In genomic region chr4:74016068-74016467, GRCh38 we compare ENCODE assay signal across 20 cellular contexts. TPM values are rescaled to one million over a fixed set of nuclear protein-coding genes. Genes with fewer than 3 reads are reported as not detected.
DNase-seq lines count a peak whose midpoint lies in the region; ATAC-seq, FAIRE-seq and TF ChIP-seq lines count a peak whose summit lies in the region.
"Had no signal": no experiment of that assay in that cellular context is flagged by ENCODE, and none has a peak within 500 bp of the region (broad histone marks: within the 10 kb centered on the region; RNA-seq: fewer than 3 reads in every experiment).

No MANE protein-coding gene starts in this region.

- CTCF ChIA-PET in activated CD4-positive, alpha-beta T cell treated with anti-CD3 and anti-CD28 coated beads, Interleukin-2, amount 10 ng/mL, durations not matched to agents 7 days and 5 days (lab: Charles Lee) = no interaction called here
- CTCF ChIA-PET in GM12878 (lab: Yijun Ruan, JAX) = interaction anchor here (1.0 kb wide), 1 partner anchor 40 kb away, joined by 3 read pairs; no protein-coding TSS in a partner anchor

- no peaks in the 10 kb centered on the region for H3K36me3 Mint-ChIP-seq in activated CD4-positive, alpha-beta T cell treated with anti-CD3 and anti-CD28 coated beads, Interleukin-2, amount 10 ng/mL, durations not matched to agents 7 days and 5 days (ENCODE audit: low read depth)
- H3K36me3 Mint-ChIP-seq: mesothelial cell of epicardium had no signal

- peaks cover 30% of the 10 kb centered on the region for H3K4me1 Mint-ChIP-seq in activated CD4-positive, alpha-beta T cell treated with anti-CD3 and anti-CD28 coated beads, Interleukin-2, amount 10 ng/mL, durations not matched to agents 7 days and 5 days
- H3K4me1 Mint-ChIP-seq: mesothelial cell of epicardium had no signal

- no peaks in the 10 kb centered on the region for H3K27me3 ChIP-seq in Loucy (ENCODE audit: insufficient read depth, low read length, poor library complexity, severe bottlenecking)
- H3K27me3 ChIP-seq in GM12878 (replicated peaks in 1 of 2; ENCODE audit: control insufficient read depth in 2 of 2, insufficient read depth in 2 of 2, low read length in 1 of 2) = no peaks in the 10 kb centered on the region
- no peaks in the 10 kb centered on the region for H3K27me3 ChIP-seq in osteoblast (ENCODE audit: insufficient read depth, low read length)
- H3K27me3 ChIP-seq in brain microvascular endothelial cell (replicated peaks) = no peaks in the 10 kb centered on the region
- H3K27me3 ChIP-seq: ovary had no signal

- H3K4me1 ChIP-seq in Loucy (ENCODE audit: insufficient read depth, low read length, poor library complexity, severe bottlenecking) (peaks cover 25% of the 10 kb centered on the region), GM12878 (ENCODE audit: control insufficient read depth, insufficient read depth, low read length) (no peaks in the 10 kb centered on the region), osteoblast (ENCODE audit: insufficient read depth, low read length) (no peaks in the 10 kb centered on the region)

- TF ChIP-seq CTCF in Loucy (conservative IDR thresholded peaks at IDR 0.05; ENCODE audit: low read length) (no peak), GM12878 (IDR thresholded peaks at IDR 0.05 in 2 of 3, conservative IDR thresholded peaks at IDR 0.05 in 1 of 3; ENCODE audit: control insufficient read depth in 2 of 3, extremely low read depth in 1 of 3, insufficient read depth in 1 of 3, low read depth in 3 of 3, low read length in 3 of 3) (no peak), osteoblast (IDR thresholded peaks at IDR 0.05; ENCODE audit: extremely low read depth, low read depth, low read length) (no peak), brain microvascular endothelial cell (IDR thresholded peaks at IDR 0.05; ENCODE audit: low read depth, low read length, missing control alignments) (no peak)

- no peaks in the 10 kb centered on the region for H3K27me3 Mint-ChIP-seq in activated CD4-positive, alpha-beta T cell treated with anti-CD3 and anti-CD28 coated beads, Interleukin-2, amount 10 ng/mL, durations not matched to agents 7 days and 5 days

- peaks cover 5% of the 10 kb centered on the region for H3K9me3 Mint-ChIP-seq in activated CD4-positive, alpha-beta T cell treated with anti-CD3 and anti-CD28 coated beads, Interleukin-2, amount 10 ng/mL, durations not matched to agents 7 days and 5 days
- H3K9me3 Mint-ChIP-seq: activated T-cell treated with anti-CD3 and anti-CD28 coated beads, Interleukin-2, amount 50 U/mL, for 4 hours had no signal

- H2AFZ ChIP-seq in Loucy (ENCODE audit: low read length) (no peak overlapping the region), GM12878 (ENCODE audit: control insufficient read depth, low read depth, low read length) (no peak overlapping the region), osteoblast (ENCODE audit: low read length) (no peak overlapping the region)

- no peak overlapping the region for H3K4me3 Mint-ChIP-seq in activated CD4-positive, alpha-beta T cell treated with anti-CD3 and anti-CD28 coated beads, Interleukin-2, amount 10 ng/mL, durations not matched to agents 7 days and 5 days
- H3K4me3 Mint-ChIP-seq: activated T-cell treated with anti-CD3 and anti-CD28 coated beads, Interleukin-2, amount 50 U/mL, for 4 hours; mesothelial cell of epicardium had no signal

- peak; percentile 12 for DNase-seq in activated CD4-positive, alpha-beta T cell treated with anti-CD3 and anti-CD28 coated beads, Interleukin-2, amount 10 ng/mL, durations not matched to agents 7 days and 5 days
- no peak for DNase-seq in activated CD4-positive, alpha-beta T cell treated with anti-CD3 and anti-CD28 coated beads for 1 hour
- no peak for DNase-seq in GM12878 (ENCODE audit: low read depth, low spot score)
- peak; percentile 77 for DNase-seq in renal cortical epithelial cell (ENCODE audit: low read depth)
- no peak for DNase-seq in osteoblast (ENCODE audit: insufficient read length, low spot score, missing footprints)
- DNase-seq in effector CD4-positive, alpha-beta T cell = no peak
- no peak for DNase-seq in brain microvascular endothelial cell
- DNase-seq: ACHN; activated T-cell treated with anti-CD3 and anti-CD28 coated beads, Interleukin-2, amount 50 U/mL, for 4 hours; dermis blood vessel endothelial cell; DMS 273 treated with DMSO at 0.1 percent for 48 hours; NCI-H226; OCI-M1; ovary; small intestine had no signal

- no peaks in the 10 kb centered on the region for H3K9me3 ChIP-seq in Loucy (ENCODE audit: insufficient read depth, low read depth, low read length)
- H3K9me3 ChIP-seq in GM12878 (replicated peaks; ENCODE audit: control insufficient read depth, insufficient read depth, low read length) = no peaks in the 10 kb centered on the region
- no peaks in the 10 kb centered on the region for H3K9me3 ChIP-seq in osteoblast (ENCODE audit: low read depth, low read length)
- H3K9me3 ChIP-seq: ovary had no signal

- FAIRE-seq in GM12878 (lab: Jason Lieb, UNC) = no peak
- FAIRE-seq: astrocyte, frontal cortex, small intestine had no signal

- H3K36me3 ChIP-seq in Loucy (ENCODE audit: insufficient read depth, low read length) = no peaks in the 10 kb centered on the region
- H3K36me3 ChIP-seq in GM12878 (ENCODE audit: control insufficient read depth in 2 of 2, insufficient read depth in 2 of 2, low read length in 1 of 2) = no peaks in the 10 kb centered on the region
- no peaks in the 10 kb centered on the region for H3K36me3 ChIP-seq in osteoblast (ENCODE audit: insufficient read depth, low read length)
- H3K36me3 ChIP-seq in brain microvascular endothelial cell (replicated peaks) = no peaks in the 10 kb centered on the region
- H3K36me3 ChIP-seq: ovary had no signal

- SMC1A ChIA-PET in GM12878 (lab: Charles Lee; ENCODE audit: uncharacterized antibody, unreplicated experiment) = interaction anchor here (0.5 to 2.4 kb wide), 5 partner anchors 9 to 781 kb away, joined by 3 to 10 read pairs (median 3); no protein-coding TSS in a partner anchor

- no peaks in the 10 kb centered on the region for H3K9me2 ChIP-seq in Loucy (replicated peaks; ENCODE audit: low read depth, low read length)

- no peak overlapping the region for H3K9ac ChIP-seq in Loucy (ENCODE audit: low read depth, low read length, poor library complexity, severe bottlenecking)
- no peak overlapping the region for H3K9ac ChIP-seq in GM12878 (ENCODE audit: control insufficient read depth, insufficient read depth, low read length)

- peak overlapping the region; percentile 32 for H3K4me2 ChIP-seq in Loucy (ENCODE audit: low read depth, low read length, poor library complexity, severe bottlenecking)
- no peak overlapping the region for H3K4me2 ChIP-seq in GM12878 (ENCODE audit: control insufficient read depth, insufficient read depth)
- no peak overlapping the region for H3K4me2 ChIP-seq in osteoblast (ENCODE audit: insufficient read depth, low read length)

- POLR2A ChIA-PET in activated CD4-positive, alpha-beta T cell treated with anti-CD3 and anti-CD28 coated beads, Interleukin-2, amount 10 ng/mL, durations not matched to agents 7 days and 5 days (lab: Charles Lee) = no interaction called here
- POLR2A ChIA-PET in GM12878 (lab: Charles Lee) = no interaction called here

- H3K27ac Mint-ChIP-seq in activated CD4-positive, alpha-beta T cell treated with anti-CD3 and anti-CD28 coated beads, Interleukin-2, amount 10 ng/mL, durations not matched to agents 7 days and 5 days = peak overlapping the region; percentile 71
- H3K27ac Mint-ChIP-seq: mesothelial cell of epicardium had no signal

- TF ChIP-seq RAD21 in GM12878 (IDR thresholded peaks at IDR 0.05; ENCODE audit: insufficient read depth, low read depth, low read length) = no peak

- H3F3A ChIP-seq in Loucy (ENCODE audit: low read depth) = no peaks in the 10 kb centered on the region

- no peak overlapping the region for H3K4me3 ChIP-seq in Loucy (ENCODE audit: low read length, poor library complexity, severe bottlenecking)
- no peak overlapping the region for H3K4me3 ChIP-seq in GM12878
- H3K4me3 ChIP-seq in osteoblast (ENCODE audit: insufficient read depth, low read length) = no peak overlapping the region
- no peak overlapping the region for H3K4me3 ChIP-seq in brain microvascular endothelial cell (ENCODE audit: low read depth, low read length)
- H3K4me3 ChIP-seq: ovary had no signal

- no TSS peak for BruUV-seq in GM12878 (replicated peaks; lab: Mats Ljungman, UMichigan)

- RAD21 ChIA-PET in GM12878 (lab: Charles Lee; ENCODE audit: unreplicated experiment) = interaction anchor here (0.6 kb wide), 1 partner anchor 423 kb away, joined by 4 read pairs; no protein-coding TSS in a partner anchor

- in situ Hi-C loops in GM12878 (cut with MboI) (no loop called here), brain microvascular endothelial cell (cut with HindIII; ENCODE audit: low pct_ligation_motif_present, low sequenced_read_pairs) (no loop called here)

- TF ChIP-seq EP300 in GM12878 (IDR thresholded peaks at IDR 0.05; ENCODE audit: borderline replicate concordance in 1 of 2, control insufficient read depth in 1 of 2, low read depth in 2 of 2, low read length in 2 of 2) = 0 out of 4 replicates have a peak, but pooled peaks of 1 of the 2 experiments have one; percentile 62

- no peak for TF ChIP-seq POLR2A in GM12878 (IDR thresholded peaks at IDR 0.05; ENCODE audit: low read depth, low read length)

- H3K79me2 ChIP-seq in Loucy (ENCODE audit: insufficient read depth, low read length) (no peaks in the 10 kb centered on the region), GM12878 (ENCODE audit: control insufficient read depth, insufficient read depth, low read length) (no peaks in the 10 kb centered on the region), osteoblast (ENCODE audit: insufficient read depth, low read length) (no peaks in the 10 kb centered on the region)

- H3K27ac ChIP-seq in GM12878 (ENCODE audit: control insufficient read depth, insufficient read depth) (no peak overlapping the region), osteoblast (ENCODE audit: low read depth, low read length) (no peak overlapping the region), brain microvascular endothelial cell (no peak overlapping the region)
- H3K27ac ChIP-seq: ovary had no signal

- ATAC-seq in GM12878 = peak; percentile 79
- ATAC-seq: activated CD4-positive, CD25-positive, alpha-beta regulatory T cell treated with anti-CD3 and anti-CD28 coated beads, Interleukin-2, amount 50 U/mL, for 24 hours; activated T-cell treated with anti-CD3 and anti-CD28 coated beads, Interleukin-2, amount 50 U/mL, for 4 hours had no signal

- intact Hi-C loops in GM12878 (cut with micrococcal nuclease; ENCODE audit: unreplicated experiment) = no loop called here

- no peaks in the 10 kb centered on the region for H4K20me1 ChIP-seq in Loucy (ENCODE audit: insufficient read depth, low read length, poor library complexity, severe bottlenecking)
- H4K20me1 ChIP-seq in GM12878 (ENCODE audit: control insufficient read depth, insufficient read depth) = no peaks in the 10 kb centered on the region
- no peaks in the 10 kb centered on the region for H4K20me1 ChIP-seq in osteoblast (ENCODE audit: insufficient read depth, low read length)

- 0% methylated on average over 1 of the region's 1 CpG for WGBS in GM12878 (ENCODE audit: insufficient coverage, insufficient replicate concordance, low lambda C conversion rate, missing lambda C conversion rate)

RNA-seq across cellular contexts. Expression of gene CXCL5, which starts 17.6 kb away (rescaled TPM):
- total RNA-seq in activated CD4-positive, alpha-beta T cell treated with anti-CD3 and anti-CD28 coated beads, Interleukin-2, amount 10 ng/mL, durations not matched to agents 7 days and 5 days = not detected
- not detected in 2 replicates for total RNA-seq in GM12878 (2013; cell fraction: nucleolus; rRNA removed)
- not detected in 2 replicates for total RNA-seq in GM12878 (2014; rRNA removed)
- total RNA-seq in GM12878 (2014; rRNA removed; fragmentation: Illumina TruSeq; extraction: Trizol) = not detected in 2 replicates
- not detected in 2 replicates for total RNA-seq in GM12878 (2021)
- not detected for polyA plus RNA-seq in GM12878 (2011; ENCODE audit: low read depth)
- polyA plus RNA-seq in GM12878 (2011; rRNA removed) = not detected in 2 replicates
- polyA plus RNA-seq in GM12878 (2011; cell fraction: cytosol; rRNA removed) = not detected in 2 replicates
- not detected in 2 replicates for polyA plus RNA-seq in GM12878 (2011; cell fraction: nucleus; rRNA removed)
- not detected in 2 replicates for polyA plus RNA-seq in GM12878 (2012)
- polyA plus RNA-seq in GM12878 (2014; fragmentation: Illumina TruSeq; extraction: Trizol) = not detected in 2 replicates
- polyA plus RNA-seq in GM12878 (2014; fragmentation: Nextera tagmentation; extraction: Ambion mirVana) = not detected
- 0.03 TPM in 1 of 2 replicates, not detected in the other for polyA plus RNA-seq in GM12878 (2014; rRNA removed)
- not detected for polyA plus RNA-seq in GM12878 (2016; fragmentation: Nextera tagmentation; extraction: Ambion mirVana)
- polyA minus RNA-seq in GM12878 (2011; rRNA and poly(A)+ RNA removed) = not detected in 2 replicates
- not detected in 2 replicates for polyA minus RNA-seq in GM12878 (2011; cell fraction: cytosol; rRNA and poly(A)+ RNA removed)
- not detected in 2 replicates for polyA minus RNA-seq in GM12878 (2011; cell fraction: nucleus; rRNA and poly(A)+ RNA removed)
- total RNA-seq in renal cortical epithelial cell = 42.3 and 210 TPM in 2 replicates
- total RNA-seq in osteoblast = under 0.01 TPM in 1 of 2 replicates, not detected in the other
- total RNA-seq: activated T-cell treated with anti-CD3 and anti-CD28 coated beads, Interleukin-2, amount 50 U/mL, for 4 hours; frontal cortex had no signal

RNA-seq across cellular contexts. Expression of gene CXCL3, which starts 22.4 kb away (rescaled TPM):
- total RNA-seq in activated CD4-positive, alpha-beta T cell treated with anti-CD3 and anti-CD28 coated beads, Interleukin-2, amount 10 ng/mL, durations not matched to agents 7 days and 5 days = not detected
- total RNA-seq in GM12878 (2013; cell fraction: nucleolus; rRNA removed) = not detected in 2 replicates
- total RNA-seq in GM12878 (2014; rRNA removed) = not detected in 2 replicates
- total RNA-seq in GM12878 (2014; rRNA removed; fragmentation: Illumina TruSeq; extraction: Trizol) = not detected in 2 replicates
- not detected in 2 replicates for total RNA-seq in GM12878 (2021)
- polyA plus RNA-seq in GM12878 (2011; ENCODE audit: low read depth) = not detected
- polyA plus RNA-seq in GM12878 (2011; rRNA removed) = not detected in 2 replicates
- polyA plus RNA-seq in GM12878 (2011; cell fraction: cytosol; rRNA removed) = not detected in 2 replicates
- polyA plus RNA-seq in GM12878 (2011; cell fraction: nucleus; rRNA removed) = not detected in 2 replicates
- polyA plus RNA-seq in GM12878 (2012) = not detected in 2 replicates
- not detected in 2 replicates for polyA plus RNA-seq in GM12878 (2014; fragmentation: Illumina TruSeq; extraction: Trizol)
- polyA plus RNA-seq in GM12878 (2014; fragmentation: Nextera tagmentation; extraction: Ambion mirVana) = not detected
- polyA plus RNA-seq in GM12878 (2014; rRNA removed) = not detected in 2 replicates
- not detected for polyA plus RNA-seq in GM12878 (2016; fragmentation: Nextera tagmentation; extraction: Ambion mirVana)
- polyA minus RNA-seq in GM12878 (2011; rRNA and poly(A)+ RNA removed) = not detected in 2 replicates
- not detected in 2 replicates for polyA minus RNA-seq in GM12878 (2011; cell fraction: cytosol; rRNA and poly(A)+ RNA removed)
- not detected in 2 replicates for polyA minus RNA-seq in GM12878 (2011; cell fraction: nucleus; rRNA and poly(A)+ RNA removed)
- 5.0 and 17.7 TPM in 2 replicates for total RNA-seq in renal cortical epithelial cell
- 0.36 TPM in 1 of 2 replicates, not detected in the other for total RNA-seq in osteoblast

RNA-seq across cellular contexts. Expression of gene PPBP, which starts 28.1 kb away (rescaled TPM):
- not detected for total RNA-seq in activated CD4-positive, alpha-beta T cell treated with anti-CD3 and anti-CD28 coated beads, Interleukin-2, amount 10 ng/mL, durations not matched to agents 7 days and 5 days
- total RNA-seq in GM12878 (2013; cell fraction: nucleolus; rRNA removed) = not detected in 2 replicates
- total RNA-seq in GM12878 (2014; rRNA removed) = not detected in 2 replicates
- not detected in 2 replicates for total RNA-seq in GM12878 (2014; rRNA removed; fragmentation: Illumina TruSeq; extraction: Trizol)
- not detected in 2 replicates for total RNA-seq in GM12878 (2021)
- polyA plus RNA-seq in GM12878 (2011; ENCODE audit: low read depth) = not detected
- polyA plus RNA-seq in GM12878 (2011; rRNA removed) = not detected in 2 replicates
- not detected in 2 replicates for polyA plus RNA-seq in GM12878 (2011; cell fraction: cytosol; rRNA removed)
- polyA plus RNA-seq in GM12878 (2011; cell fraction: nucleus; rRNA removed) = not detected in 2 replicates
- not detected in 2 replicates for polyA plus RNA-seq in GM12878 (2012)
- polyA plus RNA-seq in GM12878 (2014; fragmentation: Illumina TruSeq; extraction: Trizol) = not detected in 2 replicates
- not detected for polyA plus RNA-seq in GM12878 (2014; fragmentation: Nextera tagmentation; extraction: Ambion mirVana)
- not detected in 2 replicates for polyA plus RNA-seq in GM12878 (2014; rRNA removed)
- not detected for polyA plus RNA-seq in GM12878 (2016; fragmentation: Nextera tagmentation; extraction: Ambion mirVana)
- not detected in 2 replicates for polyA minus RNA-seq in GM12878 (2011; rRNA and poly(A)+ RNA removed)
- polyA minus RNA-seq in GM12878 (2011; cell fraction: cytosol; rRNA and poly(A)+ RNA removed) = not detected in 2 replicates
- not detected in 2 replicates for polyA minus RNA-seq in GM12878 (2011; cell fraction: nucleus; rRNA and poly(A)+ RNA removed)
- 1.6 TPM in 1 of 2 replicates, not detected in the other for total RNA-seq in renal cortical epithelial cell
- total RNA-seq in osteoblast = 0.36 TPM in 1 of 2 replicates, not detected in the other
- total RNA-seq: activated T-cell treated with anti-CD3 and anti-CD28 coated beads, Interleukin-2, amount 50 U/mL, for 4 hours; astrocyte; dermis blood vessel endothelial cell; mesothelial cell of epicardium had no signal
- polyA plus RNA-seq: small intestine had no signal

RNA-seq across cellular contexts. Expression of gene PF4, which starts 34.2 kb away (rescaled TPM):
- total RNA-seq in activated CD4-positive, alpha-beta T cell treated with anti-CD3 and anti-CD28 coated beads, Interleukin-2, amount 10 ng/mL, durations not matched to agents 7 days and 5 days = not detected
- total RNA-seq in GM12878 (2013; cell fraction: nucleolus; rRNA removed) = not detected in 2 replicates
- total RNA-seq in GM12878 (2014; rRNA removed) (not detected in 2 replicates), GM12878 (2014; rRNA removed; fragmentation: Illumina TruSeq; extraction: Trizol) (not detected in 2 replicates), GM12878 (2021) (not detected in 2 replicates), renal cortical epithelial cell (0.60 and 0.87 TPM in 2 replicates), osteoblast (not detected in 2 replicates)
- not detected for polyA plus RNA-seq in GM12878 (2011; ENCODE audit: low read depth)
- polyA plus RNA-seq in GM12878 (2011; rRNA removed) (not detected in 2 replicates), GM12878 (2014; fragmentation: Illumina TruSeq; extraction: Trizol) (not detected in 2 replicates), GM12878 (2014; fragmentation: Nextera tagmentation; extraction: Ambion mirVana) (not detected), GM12878 (2014; rRNA removed) (not detected in 2 replicates), GM12878 (2016; fragmentation: Nextera tagmentation; extraction: Ambion mirVana) (not detected)
- polyA plus RNA-seq in GM12878 (2011; cell fraction: cytosol; rRNA removed) = not detected in 2 replicates
- not detected in 2 replicates for polyA plus RNA-seq in GM12878 (2011; cell fraction: nucleus; rRNA removed)
- not detected in 2 replicates for polyA plus RNA-seq in GM12878 (2012)
- polyA minus RNA-seq in GM12878 (2011; rRNA and poly(A)+ RNA removed) = not detected in 2 replicates
- polyA minus RNA-seq in GM12878 (2011; cell fraction: cytosol; rRNA and poly(A)+ RNA removed) = not detected in 2 replicates
- not detected in 2 replicates for polyA minus RNA-seq in GM12878 (2011; cell fraction: nucleus; rRNA and poly(A)+ RNA removed)
- total RNA-seq: activated T-cell treated with anti-CD3 and anti-CD28 coated beads, Interleukin-2, amount 50 U/mL, for 4 hours; astrocyte; dermis blood vessel endothelial cell; frontal cortex; mesothelial cell of epicardium had no signal
- polyA plus RNA-seq: ovary had no signal

Comparison
In these comparisons a context has a peak if more than half of its experiments do, and no peak if none do; other contexts are left out.
1. DNase-seq: peak in activated CD4-positive, alpha-beta T cell treated with anti-CD3 and anti-CD28 coated beads, Interleukin-2, amount 10 ng/mL, durations not matched to agents 7 days and 5 days (single experiment) and renal cortical epithelial cell (single experiment); none in activated CD4-positive, alpha-beta T cell treated with anti-CD3 and anti-CD28 coated beads for 1 hour (single experiment), GM12878 (single experiment), osteoblast (single experiment), effector CD4-positive, alpha-beta T cell (single experiment) and brain microvascular endothelial cell (single experiment).
2. RNA of gene CXCL5, which starts 17.6 kb away (total RNA-seq): 42.3 to 210 TPM in renal cortical epithelial cell; not detected in activated CD4-positive, alpha-beta T cell treated with anti-CD3 and anti-CD28 coated beads, Interleukin-2, amount 10 ng/mL, durations not matched to agents 7 days and 5 days, not detected in GM12878 and under 0.01 TPM in osteoblast; every median in the first group is over 10 times any median in the second.